11 cellular contexts compared by ENCODE assay signal in genomic region chr19:40756502-40757110, GRCh38. TPM values are rescaled to one million over a fixed set of nuclear protein-coding genes. Genes with fewer than 3 reads are reported as not detected.
DNase-seq lines count a peak whose midpoint lies in the region; ATAC-seq and TF ChIP-seq lines count a peak whose summit lies in the region.
"Had no signal": no experiment of that assay in that cellular context is flagged by ENCODE, and none has a peak within 500 bp of the region (broad histone marks: within the 10 kb centered on the region; RNA-seq: fewer than 3 reads in every experiment).

No MANE protein-coding gene starts in this region.

- H3K79me2 ChIP-seq in OCI-LY1 (ENCODE audit: insufficient read depth, low read length) (peaks cover 57% of the 10 kb centered on the region), PC-9 (ENCODE audit: low read depth) (peaks cover 70% of the 10 kb centered on the region)

- H3K27ac ChIP-seq in OCI-LY1 (ENCODE audit: low read depth, low read length, poor library complexity, severe bottlenecking), result no peak overlapping the region
- H3K27ac ChIP-seq in naive thymus-derived CD4-positive, alpha-beta T cell (ENCODE audit: low read depth, low read length), result no peak overlapping the region
- no peak overlapping the region for H3K27ac ChIP-seq in PC-9

- H4K20me1 ChIP-seq in OCI-LY1 (ENCODE audit: insufficient read depth, low read length) (no peaks in the 10 kb centered on the region), PC-9 (ENCODE audit: insufficient read depth) (peaks cover 82% of the 10 kb centered on the region)

- intact Hi-C loops in CD14-positive monocyte (cut with micrococcal nuclease), result loop anchor here in 1 of 2 donors (10.0 kb wide), 1 partner anchor 48 kb away; no protein-coding TSS in a partner anchor
- intact Hi-C loops in naive thymus-derived CD4-positive, alpha-beta T cell (cut with micrococcal nuclease), result no loop called here
- intact Hi-C loops in PC-9 (cut with micrococcal nuclease; ENCODE audit: unreplicated experiment), result no loop called here

- H3K4me2 ChIP-seq in OCI-LY1 (ENCODE audit: low read length), result peak overlapping the region; percentile 73; the same call in 1 of the 2 replicates
- no peak overlapping the region for H3K4me2 ChIP-seq in PC-9

- no peak for ATAC-seq in naive thymus-derived CD4-positive, alpha-beta T cell
- ATAC-seq in GM18873 (IDR thresholded peaks at IDR 0.05; ENCODE audit: low FRiP score, unreplicated experiment), result no peak
- ATAC-seq: SK-N-SH treated with all-trans-retinoic acid at 6 μM for 48 hours had no signal

- no peaks in the 10 kb centered on the region for H3K9me3 Mint-ChIP-seq in CD14-positive monocyte
- no peaks in the 10 kb centered on the region for H3K9me3 Mint-ChIP-seq in activated naive CD8-positive, alpha-beta T cell (ENCODE audit: low read depth)
- H3K9me3 Mint-ChIP-seq in naive thymus-derived CD4-positive, alpha-beta T cell, result no peaks in the 10 kb centered on the region

- no peak for TF ChIP-seq CTCF in CD14-positive monocyte (IDR thresholded peaks at IDR 0.05)
- TF ChIP-seq CTCF in OCI-LY1 (IDR thresholded peaks at IDR 0.05; ENCODE audit: low read length), result no peak
- TF ChIP-seq CTCF in PC-9 (conservative IDR thresholded peaks at IDR 0.05), result no peak

- POLR2A ChIA-PET in naive thymus-derived CD4-positive, alpha-beta T cell (lab: Charles Lee), result interaction anchor here (0.6 to 1.1 kb wide), 4 partner anchors 10 to 600 kb away, joined by 3 to 4 read pairs (median 3); no protein-coding TSS in a partner anchor
- POLR2A ChIA-PET in PC-9 (lab: Charles Lee; ENCODE audit: unreplicated experiment) (interaction anchor here (0.6 kb wide), 1 partner anchor 37 kb away, joined by 9 read pairs; no protein-coding TSS in a partner anchor), HEK293T (lab: Yijun Ruan, JAX) (interaction anchor here (0.6 to 2.0 kb wide), 3 partner anchors 15 to 695 kb away, joined by 3 to 9 read pairs (median 4); partner anchors contain the start of gene RAB4B)

- peaks cover 44% of the 10 kb centered on the region for H3K4me1 ChIP-seq in OCI-LY1 (ENCODE audit: insufficient read depth, low read length, severe bottlenecking)
- peaks cover 26 to 40% of the 10 kb centered on the region in 2 donors for H3K4me1 ChIP-seq in naive thymus-derived CD4-positive, alpha-beta T cell (ENCODE audit: control insufficient read depth in 2 of 2, insufficient read depth in 2 of 2, low read length in 2 of 2)
- H3K4me1 ChIP-seq in PC-9 (replicated peaks; ENCODE audit: insufficient read depth), result peaks cover 23% of the 10 kb centered on the region

- H3K9me2 ChIP-seq in OCI-LY1 (ENCODE audit: low read depth, low read length) (no peaks in the 10 kb centered on the region), PC-9 (ENCODE audit: insufficient read depth) (no peaks in the 10 kb centered on the region)

- peak overlapping the region; percentile 78 to 99 (median 89) for H3K27ac Mint-ChIP-seq in CD14-positive monocyte
- H3K27ac Mint-ChIP-seq in activated naive CD8-positive, alpha-beta T cell, result peak overlapping the region; percentile 75
- peak overlapping the region in 8 of 9 donors; percentile 10 to 83 (median 62) for H3K27ac Mint-ChIP-seq in naive thymus-derived CD4-positive, alpha-beta T cell

- H3K9me3 ChIP-seq in OCI-LY1 (ENCODE audit: low read length) (no peaks in the 10 kb centered on the region), PC-9 (ENCODE audit: insufficient read depth, low read depth) (no peaks in the 10 kb centered on the region)
- no peaks in the 10 kb centered on the region for H3K9me3 ChIP-seq in naive thymus-derived CD4-positive, alpha-beta T cell (ENCODE audit: control insufficient read depth in 2 of 3, low read length in 3 of 3)

- CTCF ChIA-PET in naive thymus-derived CD4-positive, alpha-beta T cell (lab: Charles Lee), result interaction anchor here (2.6 kb wide), 1 partner anchor 22 kb away, joined by 6 read pairs; the partner anchor contains the start of gene RAB4B
- CTCF ChIA-PET in PC-9 (lab: Charles Lee), result no interaction called here
- CTCF ChIA-PET in HEK293T (lab: Yijun Ruan, JAX), result interaction anchor here (0.6 kb wide), 1 partner anchor 1908 kb away, joined by 6 read pairs; no protein-coding TSS in a partner anchor

- H3K27me3 Mint-ChIP-seq in CD14-positive monocyte (ENCODE audit: low read depth in 3 of 3), result peaks cover 0 to 2% (median 0%) of the 10 kb centered on the region in 3 donors
- H3K27me3 Mint-ChIP-seq in activated naive CD8-positive, alpha-beta T cell, result no peaks in the 10 kb centered on the region
- no peaks in the 10 kb centered on the region for H3K27me3 Mint-ChIP-seq in naive thymus-derived CD4-positive, alpha-beta T cell

- peaks cover 52 to 63% of the 10 kb centered on the region in 2 donors for H3K36me3 Mint-ChIP-seq in CD14-positive monocyte
- peaks cover 17% of the 10 kb centered on the region for H3K36me3 Mint-ChIP-seq in activated naive CD8-positive, alpha-beta T cell
- peaks cover 0 to 54% (median 35%) of the 10 kb centered on the region in 5 donors for H3K36me3 Mint-ChIP-seq in naive thymus-derived CD4-positive, alpha-beta T cell

- H3K36me3 ChIP-seq in OCI-LY1 (ENCODE audit: insufficient read depth, low read length) (peaks cover 89% of the 10 kb centered on the region), PC-9 (ENCODE audit: low read depth) (peaks cover 56% of the 10 kb centered on the region)
- H3K36me3 ChIP-seq in naive thymus-derived CD4-positive, alpha-beta T cell (ENCODE audit: control insufficient read depth in 2 of 3, insufficient read depth in 3 of 3, low read length in 3 of 3), result peaks cover 9 to 54% (median 31%) of the 10 kb centered on the region in 3 experiments

- H3K9ac ChIP-seq in OCI-LY1 (ENCODE audit: low read length), result no peak overlapping the region

- peak overlapping the region; percentile 89 for H3K4me3 ChIP-seq in OCI-LY1 (ENCODE audit: low read depth, low read length, poor library complexity, severe bottlenecking)
- no peak overlapping the region for H3K4me3 ChIP-seq in naive thymus-derived CD4-positive, alpha-beta T cell (ENCODE audit: low read length)
- H3K4me3 ChIP-seq in PC-9, result no peak overlapping the region
- H3K4me3 ChIP-seq: skin epidermis had no signal

- H3K4me1 Mint-ChIP-seq in CD14-positive monocyte, result peaks cover 45% of the 10 kb centered on the region
- H3K4me1 Mint-ChIP-seq in activated naive CD8-positive, alpha-beta T cell (ENCODE audit: low read depth), result peaks cover 56% of the 10 kb centered on the region
- H3K4me1 Mint-ChIP-seq in naive thymus-derived CD4-positive, alpha-beta T cell, result peaks cover 29 to 68% (median 50%) of the 10 kb centered on the region in 7 donors

- BruUV-seq in PC-9 (replicated peaks; lab: Mats Ljungman, UMichigan), result no TSS peak

- H3F3A ChIP-seq in OCI-LY1 (ENCODE audit: insufficient read depth, low read length) (no peaks in the 10 kb centered on the region), PC-9 (ENCODE audit: insufficient read depth, low read depth) (peaks cover 24% of the 10 kb centered on the region; the same call in 1 of the 2 replicates)

- H2AFZ ChIP-seq in OCI-LY1 (ENCODE audit: low read length) (no peak overlapping the region), PC-9 (no peak overlapping the region)

- no peaks in the 10 kb centered on the region for H3K27me3 ChIP-seq in OCI-LY1 (ENCODE audit: insufficient read depth, low read length)
- H3K27me3 ChIP-seq in naive thymus-derived CD4-positive, alpha-beta T cell (ENCODE audit: control insufficient read depth in 2 of 2, insufficient read depth in 2 of 2, low read length in 2 of 2), result no peaks in the 10 kb centered on the region
- H3K27me3 ChIP-seq in PC-9 (ENCODE audit: insufficient read depth, low read depth), result no peaks in the 10 kb centered on the region

- H3K4me3 Mint-ChIP-seq in CD14-positive monocyte, result no peak overlapping the region
- H3K4me3 Mint-ChIP-seq in activated naive CD8-positive, alpha-beta T cell, result peak overlapping the region; percentile 91
- H3K4me3 Mint-ChIP-seq in naive thymus-derived CD4-positive, alpha-beta T cell, result peak overlapping the region in 8 of 10 donors; percentile 19 to 81 (median 54)

- DNase-seq in CD14-positive monocyte (ENCODE audit: low spot score), result no peak
- DNase-seq in naive thymus-derived CD4-positive, alpha-beta T cell, result peak in 1 of 9 donors; percentile 42
- DNase-seq in NCI-H510A treated with DMSO at 0.1 percent for 48 hours (lab: John Stamatoyannopoulos, UW), result no peak
- DNase-seq in PC-9, result no peak
- DNase-seq in HEK293T (ENCODE audit: extremely low spot score), result no peak

TF ChIP-seq in HEK293T, 16 proteins besides CTCF, POLR2A, EP300 and RAD21:
- TF ChIP-seq BHLHE40 (IDR thresholded peaks at IDR 0.05; ENCODE audit: borderline replicate concordance) (no peak), CTBP1 (IDR thresholded peaks at IDR 0.05; ENCODE audit: borderline replicate concordance) (no peak), FOXM1 (IDR thresholded peaks at IDR 0.05; ENCODE audit: borderline replicate concordance) (no peak), SP1 (IDR thresholded peaks at IDR 0.05) (no peak), SUZ12 (IDR thresholded peaks at IDR 0.05) (no peak), ARNT (IDR thresholded peaks at IDR 0.05) (no peak), ZNF384 (IDR thresholded peaks at IDR 0.05) (no peak), FOXK2 (IDR thresholded peaks at IDR 0.05) (no peak), LEF1 (IDR thresholded peaks at IDR 0.05; ENCODE audit: borderline replicate concordance) (no peak)

RNA-seq across cellular contexts. Expression of gene SNRPA, which starts 5.6 kb away (rescaled TPM):
- polyA plus RNA-seq in CD14-positive monocyte, result 10 to 100 TPM; 27.9 to 44.2 TPM
- total RNA-seq in naive thymus-derived CD4-positive, alpha-beta T cell, result 100 to 1,000 TPM in 1 of 5 experiments, 10 to 100 TPM in 4; 64.1 to 166 (median 72.7) TPM
- 10 to 100 TPM; 44.1 to 57.2 TPM for polyA plus RNA-seq in naive thymus-derived CD4-positive, alpha-beta T cell
- 119 and 147 TPM in 2 replicates for total RNA-seq in PC-9 (2021)

RNA-seq across cellular contexts. Expression of gene ACTMAP, which starts 6.3 kb away (rescaled TPM):
- 1 to 10 TPM; 4.3 to 8.5 TPM for polyA plus RNA-seq in CD14-positive monocyte
- 10 to 100 TPM in 1 of 5 experiments, 1 to 10 TPM in 4; 5.5 to 13.7 (median 7.8) TPM for total RNA-seq in naive thymus-derived CD4-positive, alpha-beta T cell
- polyA plus RNA-seq in naive thymus-derived CD4-positive, alpha-beta T cell, result 1 to 10 TPM; 3.2 to 3.6 TPM
- 35.9 and 39.3 TPM in 2 replicates for total RNA-seq in PC-9 (2021)

RNA-seq across cellular contexts. Expression of gene MIA, which starts 18.7 kb away (rescaled TPM):
- polyA plus RNA-seq in CD14-positive monocyte, result not detected
- total RNA-seq in naive thymus-derived CD4-positive, alpha-beta T cell, result 1 to 10 TPM in 2 of 5 experiments, not detected in 3; 4.9 to 7.2 TPM
- polyA plus RNA-seq in naive thymus-derived CD4-positive, alpha-beta T cell, result not detected
- total RNA-seq in PC-9 (2021), result 2.5 and 2.7 TPM in 2 replicates
- polyA plus RNA-seq: BJ had no signal

RNA-seq across cellular contexts. Expression of gene RAB4B, which starts 21.4 kb away (rescaled TPM):
- polyA plus RNA-seq in CD14-positive monocyte, result 100 to 1,000 TPM in 1 of 2 donors, 10 to 100 TPM in 1; 89.4 to 108 TPM
- total RNA-seq in naive thymus-derived CD4-positive, alpha-beta T cell, result 10 to 100 TPM; 37.6 to 63.0 (median 52.5) TPM
- polyA plus RNA-seq in naive thymus-derived CD4-positive, alpha-beta T cell, result 10 to 100 TPM; 54.7 to 65.2 TPM
- 22.2 and 24.8 TPM in 2 replicates for total RNA-seq in PC-9 (2021)

RNA-seq across cellular contexts. Expression of gene ITPKC, which starts 39.7 kb away (rescaled TPM):
- polyA plus RNA-seq in CD14-positive monocyte, result 1 to 10 TPM; 2.7 to 2.9 TPM
- total RNA-seq in naive thymus-derived CD4-positive, alpha-beta T cell, result 1 to 10 TPM; 4.9 to 9.0 (median 7.3) TPM
- 1 to 10 TPM; 3.0 to 6.5 TPM for polyA plus RNA-seq in naive thymus-derived CD4-positive, alpha-beta T cell
- total RNA-seq in PC-9 (2021), result 17.6 and 22.1 TPM in 2 replicates

Comparison
In these comparisons a context has a peak if more than half of its experiments do, and no peak if none do; other contexts are left out.
1. H3K4me3 Mint-ChIP-seq: peak in activated naive CD8-positive, alpha-beta T cell (single experiment) and naive thymus-derived CD4-positive, alpha-beta T cell (8 of 10); none in CD14-positive monocyte (0 of 2).
2. Peak in every context shown above with its lines, with median percentiles within 50 percentile points of each other: H3K27ac Mint-ChIP-seq.